20 cellular contexts compared by ENCODE assay signal in genomic region chr15:84835661-84836384, GRCh38. TPM values are rescaled to one million over a fixed set of nuclear protein-coding genes. Genes with fewer than 3 reads are reported as not detected.
DNase-seq lines count a peak whose midpoint lies in the region; ATAC-seq and TF ChIP-seq lines count a peak whose summit lies in the region.
"Had no signal": no experiment of that assay in that cellular context is flagged by ENCODE, and none has a peak within 500 bp of the region (broad histone marks: within the 10 kb centered on the region; RNA-seq: fewer than 3 reads in every experiment).

No MANE protein-coding gene starts in this region.

- no peaks in the 10 kb centered on the region for H3K79me1 ChIP-seq in H9 (ENCODE audit: insufficient read depth, low read depth, low read length, poor library complexity, severe bottlenecking)

- no peaks in the 10 kb centered on the region for H3K9me3 ChIP-seq in H9 (ENCODE audit: control insufficient read depth, low read depth, low read length)

- H3K36me3 Mint-ChIP-seq in H9 (ENCODE audit: insufficient read depth in 1 of 3, low read depth in 3 of 3) = peaks cover 0 to 24% (median 5%) of the 10 kb centered on the region in 3 experiments; a peak in 3 of 7 replicates
- no peaks in the 10 kb centered on the region for H3K36me3 Mint-ChIP-seq in brain
- H3K36me3 Mint-ChIP-seq: CD14-positive monocyte had no signal

- no peak overlapping the region for H3K9ac ChIP-seq in H9 (ENCODE audit: extremely low read depth, insufficient read length, low read length)

- no peak overlapping the region for H2BK20ac ChIP-seq in H9 (ENCODE audit: low read depth, low read length, poor library complexity, severe bottlenecking)

- H3K9me3 Mint-ChIP-seq in H9 (no peaks in the 10 kb centered on the region; a peak in 1 of 5 replicates), brain (no peaks in the 10 kb centered on the region)

- H3K14ac ChIP-seq in H9 (ENCODE audit: insufficient read depth, low read length) = no peak overlapping the region

- H4K8ac ChIP-seq in H9 (replicated peaks; ENCODE audit: insufficient read length, low read depth, low read length) = no peak overlapping the region

- H4K5ac ChIP-seq in H9 (ENCODE audit: insufficient read length, low read depth, low read length) = peak overlapping the region; percentile 3

- H3K4me1 Mint-ChIP-seq in H9 (no peaks in the 10 kb centered on the region; a peak in 1 of 4 replicates), brain (peaks cover 32% of the 10 kb centered on the region)

- no peak overlapping the region for H2BK12ac ChIP-seq in H9 (ENCODE audit: insufficient read length, low read depth, low read length)

- H3K27ac ChIP-seq in H9 (ENCODE audit: insufficient read length, low read depth, low read length) = no peak overlapping the region

- no peak overlapping the region for H3T11ph ChIP-seq in H9 (ENCODE audit: low read length)

- no peaks in the 10 kb centered on the region for H3K23me2 ChIP-seq in H9 (ENCODE audit: insufficient read length, low read depth, low read length, poor library complexity, severe bottlenecking)

- H4K91ac ChIP-seq in H9 (ENCODE audit: insufficient read length, low read depth, low read length) = no peak overlapping the region

- H3K56ac ChIP-seq in H9 (ENCODE audit: insufficient read length, low read depth, low read length) = no peak overlapping the region

- no peak overlapping the region for H3K18ac ChIP-seq in H9 (ENCODE audit: insufficient read length, low read depth, low read length)

- no CpG with 5 or more reads among the region's 5 CpGs for WGBS in H9 (ENCODE audit: extremely low coverage, insufficient read length, low lambda C conversion rate)

- no peak overlapping the region for H2AK5ac ChIP-seq in H9 (ENCODE audit: insufficient read length, low read length)

- H3K4me3 Mint-ChIP-seq in H9 (no peak overlapping the region), brain (no peak overlapping the region)
- H3K4me3 Mint-ChIP-seq: CD14-positive monocyte had no signal

- H3K27ac Mint-ChIP-seq in H9 (no peak overlapping the region), brain (peak overlapping the region in 3 of 5 experiments; percentile 16 to 61 (median 51))
- H3K27ac Mint-ChIP-seq: CD14-positive monocyte had no signal

- no peak overlapping the region for H2BK15ac ChIP-seq in H9 (ENCODE audit: low read depth, low read length)

- in situ Hi-C loops in KBM-7 (cut with MboI; ENCODE audit: low pct_unique_long_range_greater_than_20kb, low sequenced_read_pairs) = no loop called here

- H3K23ac ChIP-seq in H9 (ENCODE audit: insufficient read length, low read depth, low read length) = no peak overlapping the region

- H3K4me1 ChIP-seq in H9 (ENCODE audit: insufficient read depth, low read length) = no peaks in the 10 kb centered on the region

- ATAC-seq in left ventricle myocardium superior = peak; percentile 55
- no peak for ATAC-seq in HG03460 (IDR thresholded peaks at IDR 0.05; ENCODE audit: unreplicated experiment)
- ATAC-seq: K562, SK-N-SH treated with all-trans-retinoic acid at 6 μM for 48 hours had no signal

- H2BK120ac ChIP-seq in H9 (ENCODE audit: low read depth, low read length, poor library complexity, severe bottlenecking) = no peak overlapping the region

- H2BK5ac ChIP-seq in H9 (ENCODE audit: insufficient read length, low read length) = no peak overlapping the region

- no peak overlapping the region for H3K4me2 ChIP-seq in H9 (ENCODE audit: insufficient read depth, insufficient read length, low read length)

- no peak for TF ChIP-seq CTCF in H9 (conservative IDR thresholded peaks at IDR 0.05)
- no peak for TF ChIP-seq CTCF in brain (conservative IDR thresholded peaks at IDR 0.05)

- no peak overlapping the region for H2AFZ ChIP-seq in H9 (ENCODE audit: low read length)

- H3K79me2 ChIP-seq in H9 (ENCODE audit: insufficient read depth, low read length) = no peaks in the 10 kb centered on the region

- intact Hi-C loops in left ventricle myocardium superior (cut with micrococcal nuclease) = no loop called here

- H3K27me3 ChIP-seq in H9 (ENCODE audit: insufficient read depth, low read length) = no peaks in the 10 kb centered on the region

- H4K20me1 ChIP-seq in H9 (ENCODE audit: control insufficient read depth, insufficient read depth, insufficient read length) = no peaks in the 10 kb centered on the region

- no peak overlapping the region for H3K4ac ChIP-seq in H9 (ENCODE audit: low read depth, low read length)

- H3K27me3 Mint-ChIP-seq in H9 (ENCODE audit: low read depth) (no peaks in the 10 kb centered on the region), brain (peaks cover 8% of the 10 kb centered on the region)

- DNase-seq in H9 (no peak), left ventricle myocardium superior (no peak), retina (peak; percentile 53), GDM1 (lab: John Stamatoyannopoulos, UW) (no peak), KBM-7 (no peak), Kasumi-1 (lab: John Stamatoyannopoulos, UW) (no peak)
- DNase-seq: AML-193, DMS 273 treated with DMSO at 0.1 percent for 48 hours, H7, NCI-H1417, NCI-H187 treated with DMSO at 0.1 percent for 48 hours, NCI-H2227 treated with DMSO at 0.1 percent for 48 hours, NCI-H774, SIG-M5 had no signal

RNA-seq across cellular contexts. Expression of gene ALPK3, which starts 18.7 kb away (rescaled TPM):
- total RNA-seq in H9 (2021) (17.7 and 18.0 TPM in 2 replicates), left ventricle myocardium superior (118 TPM)
- polyA plus RNA-seq in brain (ENCODE audit: insufficient read depth, low read depth, low replicate concordance) = 18.0 TPM

RNA-seq across cellular contexts. Expression of gene SLC28A1, which starts 48.6 kb away (rescaled TPM):
- total RNA-seq in H9 (2021) = 0.13 TPM in 1 of 2 replicates, not detected in the other
- not detected for polyA plus RNA-seq in brain (ENCODE audit: insufficient read depth, low read depth, low replicate concordance)
- total RNA-seq in left ventricle myocardium superior = 0.50 TPM
- total RNA-seq: H7, K562, OCI-LY7 had no signal
- polyA plus RNA-seq: CD14-positive monocyte had no signal

Comparison
In these comparisons a context has a peak if more than half of its experiments do, and no peak if none do; other contexts are left out.
1. H3K27ac Mint-ChIP-seq: peak in brain (3 of 5); none in H9 (0 of 3).